24 cellular contexts compared by ENCODE assay signal in the genomic region with DNA sequence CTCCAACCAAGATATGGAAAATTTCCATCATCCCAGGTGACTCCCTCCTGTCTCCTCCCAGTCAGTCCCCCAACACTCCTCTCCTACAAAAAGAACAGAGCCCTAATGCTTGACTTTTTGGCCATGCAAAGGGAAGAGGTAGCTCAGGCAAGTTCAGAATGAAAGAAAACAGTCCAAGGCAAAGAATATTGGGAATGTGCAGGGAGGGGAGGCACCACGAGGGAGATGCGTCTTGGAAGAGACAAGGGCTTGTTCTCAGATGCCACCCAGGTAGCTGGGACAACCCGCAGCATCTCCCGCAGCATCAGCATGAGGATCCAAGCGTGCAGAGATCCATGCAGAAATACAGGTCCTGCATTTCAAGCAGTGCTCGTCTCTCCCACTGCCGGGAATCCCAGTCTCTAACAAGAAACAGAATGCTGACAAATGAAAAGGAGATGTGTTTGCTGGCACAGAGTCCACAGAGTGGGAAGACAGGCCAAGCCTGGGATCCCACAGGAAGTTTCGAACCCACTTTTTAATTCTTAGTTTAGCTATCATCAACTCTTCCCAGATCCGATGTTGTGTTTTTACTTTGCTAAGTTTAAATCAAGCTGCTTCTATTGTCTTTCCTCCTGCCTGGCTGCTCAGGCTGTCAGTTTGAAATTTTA.
DNase-seq lines count a peak whose midpoint lies in the region; ATAC-seq, FAIRE-seq and TF ChIP-seq lines count a peak whose summit lies in the region.
"Had no signal": no experiment of that assay in that cellular context is flagged by ENCODE, and none has a peak within 500 bp of the region (broad histone marks: within the 10 kb centered on the region; RNA-seq: fewer than 3 reads in every experiment).

No MANE protein-coding gene starts in this region.

- H3K27me3 ChIP-seq in H1 (replicated peaks in 1 of 4; ENCODE audit: control insufficient read depth in 3 of 4, extremely low read depth in 1 of 4, insufficient read depth in 3 of 4, low read length in 3 of 4) (no peaks in the 10 kb centered on the region), neural progenitor cell (no peaks in the 10 kb centered on the region)
- H3K27me3 ChIP-seq: thyroid gland had no signal

- no peak overlapping the region for H3K4ac ChIP-seq in H1 (replicated peaks; ENCODE audit: insufficient read length, low read depth, low read length)

- TF ChIP-seq EP300 in H1 (IDR thresholded peaks at IDR 0.05; ENCODE audit: borderline replicate concordance in 1 of 2, low read depth in 2 of 2, low read length in 2 of 2), result no peak

- no peak overlapping the region for H3K23ac ChIP-seq in H1 (ENCODE audit: insufficient read length)

- H3K4me1 ChIP-seq in H1 (replicated peaks in 1 of 4; ENCODE audit: control insufficient read depth in 3 of 4, insufficient read depth in 4 of 4, low read length in 3 of 4), result no peaks in the 10 kb centered on the region
- no peaks in the 10 kb centered on the region for H3K4me1 ChIP-seq in neural progenitor cell
- H3K4me1 ChIP-seq: parathyroid adenoma, thyroid gland had no signal

- H3K4me2 ChIP-seq in H1 (ENCODE audit: insufficient read depth in 1 of 2, low read depth in 2 of 2, low read length in 2 of 2) (no peak overlapping the region), neural progenitor cell (no peak overlapping the region)

- no peak overlapping the region for H4K91ac ChIP-seq in H1 (replicated peaks; ENCODE audit: insufficient read length, low read length)

- H4K20me1 ChIP-seq in H1 (replicated peaks in 1 of 2; ENCODE audit: control insufficient read depth in 1 of 2, insufficient read depth in 2 of 2, low read length in 2 of 2) (no peaks in the 10 kb centered on the region), neural progenitor cell (ENCODE audit: low read depth) (no peaks in the 10 kb centered on the region)

- H2BK20ac ChIP-seq in H1 (ENCODE audit: low read length), result no peak overlapping the region

- no peak for TF ChIP-seq RAD21 in H1 (IDR thresholded peaks at IDR 0.05 in 1 of 2, conservative IDR thresholded peaks at IDR 0.05 in 1 of 2; ENCODE audit: low read depth in 2 of 2, low read length in 2 of 2)

- no peak overlapping the region for H2BK12ac ChIP-seq in H1 (ENCODE audit: low read depth, low read length)

- TF ChIP-seq CTCF in H1 (IDR thresholded peaks at IDR 0.05; ENCODE audit: control extremely low read depth in 1 of 3, insufficient read depth in 1 of 3, low read depth in 1 of 3, low read length in 3 of 3) (no peak), neural progenitor cell (IDR thresholded peaks at IDR 0.05) (no peak)

- peak; percentile 29 for DNase-seq in AG20443 (ENCODE audit: low spot score)
- no peak for DNase-seq in HTR-8/SVneo (ENCODE audit: insufficient read length, low spot score)
- no peak for DNase-seq in H1 (ENCODE audit: low read depth in 1 of 2, low spot score in 2 of 2)
- DNase-seq in neural progenitor cell (ENCODE audit: low spot score), result no peak
- no peak for DNase-seq in natural killer cell treated with Interleukin-12 subunit alpha and Interleukin-12 subunit beta and Interleukin-15 and Interleukin-18, amount 100 ng/mL, for 72 hours (ENCODE audit: low spot score)
- no peak for DNase-seq in hippocampal formation (lab: John Stamatoyannopoulos, UW)
- DNase-seq in foreskin melanocyte, result no peak
- DNase-seq: activated CD4-positive, alpha-beta T cell treated with anti-CD3 and anti-CD28 coated beads, Interleukin-2, amount 10 ng/mL, durations not matched to agents 7 days and 5 days; activated CD8-positive, alpha-beta memory T cell treated with anti-CD3 and anti-CD28 coated beads, Interleukin-2, amount 50 U/mL, for 4 hours; activated effector memory CD4-positive, alpha-beta T cell treated with Interleukin-2 at 50 U/mL for 16 hours; CD4-positive, CD25-positive, alpha-beta regulatory T cell; cortex of kidney; DMS 273 treated with DMSO at 0.1 percent for 48 hours; H7; Kasumi-1; mammary epithelial cell; NCI-H446 treated with DMSO at 0.1 percent for 48 hours; stimulated activated CD4-positive, alpha-beta T cell treated with anti-CD3 and anti-CD28 coated beads, Interleukin-1b, Interleukin-23, amount 100 ng/mL, for 48 hours; stimulated activated naive B cell treated with anti-CD40 and anti-IgM and Interleukin-4, amounts not matched to agents 10 μg/mL and 1 μg/mL and 100 μg/mL, for 72 hours; thyroid gland had no signal

- H2BK15ac ChIP-seq in H1 (ENCODE audit: low read length), result no peak overlapping the region

- POLR2A ChIA-PET in H1 (lab: Charles Lee; ENCODE audit: partially characterized antibody), result no interaction called here

- H3K36me3 ChIP-seq in H1 (ENCODE audit: control insufficient read depth in 2 of 4, insufficient read depth in 4 of 4, low read length in 3 of 4) (no peaks in the 10 kb centered on the region), neural progenitor cell (no peaks in the 10 kb centered on the region)
- H3K36me3 ChIP-seq: thyroid gland had no signal

- CTCF ChIA-PET in H1 (lab: Charles Lee; ENCODE audit: partially characterized antibody), result interaction anchor here (1.5 kb wide), 2 partner anchors 11 to 338 kb away, joined by 4 to 6 read pairs; no protein-coding TSS in a partner anchor

- peak overlapping the region; percentile 8 for H3K27ac Mint-ChIP-seq in neural progenitor cell
- H3K27ac Mint-ChIP-seq in natural killer cell treated with Interleukin-12 subunit alpha and Interleukin-12 subunit beta and Interleukin-15 and Interleukin-18, amount 100 ng/mL, for 72 hours, result no peak overlapping the region
- H3K27ac Mint-ChIP-seq: activated CD4-positive, alpha-beta T cell treated with anti-CD3 and anti-CD28 coated beads, Interleukin-2, amount 10 ng/mL, durations not matched to agents 7 days and 5 days; CD4-positive, CD25-positive, alpha-beta regulatory T cell; stimulated activated naive B cell treated with anti-CD40 and anti-IgM and Interleukin-4, amounts not matched to agents 10 μg/mL and 1 μg/mL and 100 μg/mL, for 72 hours had no signal

- WGBS in H1 (ENCODE audit: extremely low coverage in 1 of 2, insufficient coverage in 1 of 2, insufficient read length in 1 of 2, insufficient replicate concordance in 2 of 2, low coverage in 1 of 2, low lambda C conversion rate in 2 of 2, missing lambda C conversion rate in 1 of 2), 2 experiments, result 86% methylated on average over 9 of the region's 9 CpGs; no CpG with 5 or more reads in 1 of the 2 experiments

- TF ChIP-seq POLR2A in H1 (IDR thresholded peaks at IDR 0.05; ENCODE audit: control extremely low read depth in 1 of 2, low read depth in 2 of 2, low read length in 2 of 2), result no peak

- H3K4me3 ChIP-seq in H1 (ENCODE audit: extremely low read depth in 1 of 4, insufficient read depth in 2 of 4, low read depth in 3 of 4, low read length in 4 of 4) (no peak overlapping the region), neural progenitor cell (no peak overlapping the region)
- H3K4me3 ChIP-seq: thyroid gland had no signal

- H3K27ac ChIP-seq in H1 (ENCODE audit: low read depth, low read length) (no peak overlapping the region), neural progenitor cell (no peak overlapping the region)
- H3K27ac ChIP-seq: parathyroid adenoma, thyroid gland had no signal

- H4K5ac ChIP-seq in H1 (ENCODE audit: insufficient read length, low read depth, low read length), result no peak overlapping the region

- H4K8ac ChIP-seq in H1 (ENCODE audit: extremely low read depth, insufficient read depth, low read length), result no peak overlapping the region

- no peak overlapping the region for H3K4me3 Mint-ChIP-seq in neural progenitor cell
- no peak overlapping the region for H3K4me3 Mint-ChIP-seq in natural killer cell treated with Interleukin-12 subunit alpha and Interleukin-12 subunit beta and Interleukin-15 and Interleukin-18, amount 100 ng/mL, for 72 hours
- H3K4me3 Mint-ChIP-seq: activated CD4-positive, alpha-beta T cell treated with anti-CD3 and anti-CD28 coated beads, Interleukin-2, amount 10 ng/mL, durations not matched to agents 7 days and 5 days; CD4-positive, CD25-positive, alpha-beta regulatory T cell; stimulated activated naive B cell treated with anti-CD40 and anti-IgM and Interleukin-4, amounts not matched to agents 10 μg/mL and 1 μg/mL and 100 μg/mL, for 72 hours had no signal

- H3K27me3 Mint-ChIP-seq in neural progenitor cell (ENCODE audit: insufficient read depth, low read depth), result no peaks in the 10 kb centered on the region
- H3K27me3 Mint-ChIP-seq in natural killer cell treated with Interleukin-12 subunit alpha and Interleukin-12 subunit beta and Interleukin-15 and Interleukin-18, amount 100 ng/mL, for 72 hours, result peaks cover 18 to 35% of the 10 kb centered on the region in 2 donors
- H3K27me3 Mint-ChIP-seq: stimulated activated naive B cell treated with anti-CD40 and anti-IgM and Interleukin-4, amounts not matched to agents 10 μg/mL and 1 μg/mL and 100 μg/mL, for 72 hours had no signal

- no peak overlapping the region for H3K9ac ChIP-seq in H1 (replicated peaks in 1 of 4; ENCODE audit: extremely low read depth in 1 of 4, low read depth in 3 of 4, low read length in 3 of 4)
- H3K9ac ChIP-seq in neural progenitor cell, result no peak overlapping the region
- H3K9ac ChIP-seq: parathyroid adenoma had no signal

- no peak overlapping the region for H3K18ac ChIP-seq in H1 (ENCODE audit: extremely low read depth, low read length)

- no peak overlapping the region for H2AK5ac ChIP-seq in H1 (ENCODE audit: low read depth, low read length)

- H3K79me1 ChIP-seq in H1 (ENCODE audit: low read depth, low read length), result no peaks in the 10 kb centered on the region

- H3F3A ChIP-seq in neural progenitor cell (ENCODE audit: low read depth), result no peaks in the 10 kb centered on the region

- no peak overlapping the region for H3K14ac ChIP-seq in H1 (ENCODE audit: insufficient read length)

- H2AFZ ChIP-seq in H1 (ENCODE audit: low read length) (peak overlapping the region; percentile 73; the same call in 1 of the 2 replicates), neural progenitor cell (replicated peaks) (no peak overlapping the region)
- H2AFZ ChIP-seq: parathyroid adenoma had no signal

- no peak overlapping the region for H2BK5ac ChIP-seq in H1 (ENCODE audit: low read depth, low read length)

- no peaks in the 10 kb centered on the region for H3K9me3 ChIP-seq in H1 (ENCODE audit: insufficient read depth in 2 of 2, low read depth in 1 of 2, low read length in 1 of 2)
- H3K9me3 ChIP-seq in neural progenitor cell (ENCODE audit: low read depth), result no peaks in the 10 kb centered on the region
- H3K9me3 ChIP-seq: thyroid gland had no signal

- H3K36me3 Mint-ChIP-seq in neural progenitor cell, result no peaks in the 10 kb centered on the region
- no peaks in the 10 kb centered on the region for H3K36me3 Mint-ChIP-seq in natural killer cell treated with Interleukin-12 subunit alpha and Interleukin-12 subunit beta and Interleukin-15 and Interleukin-18, amount 100 ng/mL, for 72 hours
- H3K36me3 Mint-ChIP-seq: CD4-positive, CD25-positive, alpha-beta regulatory T cell; stimulated activated naive B cell treated with anti-CD40 and anti-IgM and Interleukin-4, amounts not matched to agents 10 μg/mL and 1 μg/mL and 100 μg/mL, for 72 hours had no signal

- FAIRE-seq in HTR-8/SVneo (lab: Jason Lieb, UNC) (peak; percentile 81), H1 (lab: Jason Lieb, UNC) (no peak)
- FAIRE-seq: GM12891, islet of Langerhans had no signal

- ATAC-seq in natural killer cell treated with Interleukin-12 subunit alpha and Interleukin-12 subunit beta and Interleukin-15 and Interleukin-18, amount 100 ng/mL, for 72 hours, result no peak
- no peak for ATAC-seq in HG03520 (IDR thresholded peaks at IDR 0.05; ENCODE audit: unreplicated experiment)
- ATAC-seq: stimulated activated naive B cell treated with anti-CD40 and anti-IgM and Interleukin-4, amounts not matched to agents 10 μg/mL and 1 μg/mL and 100 μg/mL, for 72 hours had no signal

- H3K9me3 Mint-ChIP-seq in neural progenitor cell, result no peaks in the 10 kb centered on the region
- no peaks in the 10 kb centered on the region for H3K9me3 Mint-ChIP-seq in natural killer cell treated with Interleukin-12 subunit alpha and Interleukin-12 subunit beta and Interleukin-15 and Interleukin-18, amount 100 ng/mL, for 72 hours
- H3K9me3 Mint-ChIP-seq: activated CD4-positive, alpha-beta T cell treated with anti-CD3 and anti-CD28 coated beads, Interleukin-2, amount 10 ng/mL, durations not matched to agents 7 days and 5 days; stimulated activated naive B cell treated with anti-CD40 and anti-IgM and Interleukin-4, amounts not matched to agents 10 μg/mL and 1 μg/mL and 100 μg/mL, for 72 hours had no signal

- no peak overlapping the region for H2BK120ac ChIP-seq in H1 (replicated peaks; ENCODE audit: low read depth, low read length)

- H3K4me1 Mint-ChIP-seq in neural progenitor cell, result peaks cover 14% of the 10 kb centered on the region
- no peaks in the 10 kb centered on the region for H3K4me1 Mint-ChIP-seq in natural killer cell treated with Interleukin-12 subunit alpha and Interleukin-12 subunit beta and Interleukin-15 and Interleukin-18, amount 100 ng/mL, for 72 hours (ENCODE audit: low read depth in 2 of 2)
- H3K4me1 Mint-ChIP-seq: activated CD4-positive, alpha-beta T cell treated with anti-CD3 and anti-CD28 coated beads, Interleukin-2, amount 10 ng/mL, durations not matched to agents 7 days and 5 days; CD4-positive, CD25-positive, alpha-beta regulatory T cell; stimulated activated naive B cell treated with anti-CD40 and anti-IgM and Interleukin-4, amounts not matched to agents 10 μg/mL and 1 μg/mL and 100 μg/mL, for 72 hours had no signal

- no peak overlapping the region for H3K56ac ChIP-seq in H1 (replicated peaks; ENCODE audit: insufficient read length, low read depth, low read length)

- H3K79me2 ChIP-seq in H1 (ENCODE audit: control insufficient read depth in 1 of 2, insufficient read depth in 2 of 2, low read length in 2 of 2), result no peaks in the 10 kb centered on the region
- H3K79me2 ChIP-seq in neural progenitor cell (ENCODE audit: low read depth), result no peaks in the 10 kb centered on the region
- H3K79me2 ChIP-seq: parathyroid adenoma had no signal

- no peaks in the 10 kb centered on the region for H3K23me2 ChIP-seq in H1 (ENCODE audit: low read depth, low read length)
